ENCODE assay signal across 18 cellular contexts in genomic region chr12:64968989-64969819, GRCh38.
DNase-seq lines count a peak whose midpoint lies in the region; ATAC-seq and TF ChIP-seq lines count a peak whose summit lies in the region.
"Had no signal": no experiment of that assay in that cellular context is flagged by ENCODE, and none has a peak within 500 bp of the region (broad histone marks: within the 10 kb centered on the region; RNA-seq: fewer than 3 reads in every experiment).

No MANE protein-coding gene starts in this region.

- H3K9me3 Mint-ChIP-seq in WTC11 = peaks cover 31% of the 10 kb centered on the region
- H3K9me3 Mint-ChIP-seq in activated naive CD8-positive, alpha-beta T cell treated with anti-CD3 and anti-CD28 coated beads for 36 hours = no peaks in the 10 kb centered on the region

- POLR2A ChIA-PET in WTC11 (lab: Charles Lee) = no interaction called here

- peaks cover 6% of the 10 kb centered on the region for H3K4me1 Mint-ChIP-seq in WTC11
- no peaks in the 10 kb centered on the region for H3K4me1 Mint-ChIP-seq in activated naive CD8-positive, alpha-beta T cell treated with anti-CD3 and anti-CD28 coated beads for 36 hours
- H3K4me1 Mint-ChIP-seq: B cell; immature natural killer cell; naive thymus-derived CD4-positive, alpha-beta T cell had no signal

- H3K27ac Mint-ChIP-seq in WTC11 = no peak overlapping the region
- no peak overlapping the region for H3K27ac Mint-ChIP-seq in activated naive CD8-positive, alpha-beta T cell treated with anti-CD3 and anti-CD28 coated beads for 36 hours
- H3K27ac Mint-ChIP-seq: B cell; endodermal cell; immature natural killer cell; naive thymus-derived CD4-positive, alpha-beta T cell had no signal

- H3K4me3 Mint-ChIP-seq in WTC11 = no peak overlapping the region
- no peak overlapping the region for H3K4me3 Mint-ChIP-seq in activated naive CD8-positive, alpha-beta T cell treated with anti-CD3 and anti-CD28 coated beads for 36 hours
- H3K4me3 Mint-ChIP-seq: activated T-cell treated with anti-CD3 and anti-CD28 coated beads, Interleukin-2, amount 50 U/mL, for 4 hours; B cell; endodermal cell; immature natural killer cell; naive thymus-derived CD4-positive, alpha-beta T cell had no signal

- in situ Hi-C loops in ACHN (cut with HindIII; ENCODE audit: low pct_ligation_motif_present, low pct_unique_long_range_greater_than_20kb, low sequenced_read_pairs) = no loop called here

- TF ChIP-seq CTCF in HFF-Myc (IDR thresholded peaks at IDR 0.05; ENCODE audit: low read depth, low read length, missing control alignments) (no peak), WTC11 (IDR thresholded peaks at IDR 0.05) (no peak)

- H3K36me3 Mint-ChIP-seq in WTC11 = peaks cover 15% of the 10 kb centered on the region
- H3K36me3 Mint-ChIP-seq in activated naive CD8-positive, alpha-beta T cell treated with anti-CD3 and anti-CD28 coated beads for 36 hours = no peaks in the 10 kb centered on the region
- H3K36me3 Mint-ChIP-seq: immature natural killer cell had no signal

- CTCF ChIA-PET in WTC11 (lab: Charles Lee) = no interaction called here

- H3K4me3 ChIP-seq in HFF-Myc (replicated peaks; ENCODE audit: low read depth, low read length) = no peak overlapping the region
- H3K4me3 ChIP-seq: skin epidermis had no signal

- DNase-seq in ACHN (peak; percentile 61), HFF-Myc (ENCODE audit: extremely low read depth, low read depth) (peak; percentile 3), WTC11 (ENCODE audit: low spot score) (no peak), foreskin melanocyte (peak; percentile 87), COR-L47 (lab: John Stamatoyannopoulos, UW) (no peak), ureter (ENCODE audit: low spot score) (no peak)
- no peak for DNase-seq in activated naive CD8-positive, alpha-beta T cell treated with anti-CD3 and anti-CD28 coated beads for 36 hours
- DNase-seq: activated T-cell treated with anti-CD3 and anti-CD28 coated beads, Interleukin-2, amount 50 U/mL, for 4 hours; aorta; endodermal cell; immature natural killer cell; naive thymus-derived CD4-positive, alpha-beta T cell; NCI-H1092 treated with DMSO at 0.1 percent for 48 hours; NCI-H446; SHP77 treated with DMSO at 0.1 percent for 48 hours had no signal

- H3K27me3 Mint-ChIP-seq in WTC11 (ENCODE audit: low read depth) = no peaks in the 10 kb centered on the region; the same call in 1 of the 2 replicates
- H3K27me3 Mint-ChIP-seq in activated naive CD8-positive, alpha-beta T cell treated with anti-CD3 and anti-CD28 coated beads for 36 hours = peaks cover 39% of the 10 kb centered on the region

- ATAC-seq in WTC11 (peak; percentile 77), GM18858 (IDR thresholded peaks at IDR 0.05; ENCODE audit: unreplicated experiment) (no peak)
- ATAC-seq: activated T-cell treated with anti-CD3 and anti-CD28 coated beads, Interleukin-2, amount 50 U/mL, for 4 hours; naive thymus-derived CD4-positive, alpha-beta T cell had no signal

TF ChIP-seq in WTC11, 78 proteins besides CTCF, POLR2A, EP300 and RAD21:
- TF ChIP-seq TEAD1 (CRISPR knock-in tag; IDR thresholded peaks at IDR 0.05) (no peak), NFYB (CRISPR knock-in tag; conservative IDR thresholded peaks at IDR 0.05; ENCODE audit: low read depth) (no peak), ZNF317 (CRISPR knock-in tag; IDR thresholded peaks at IDR 0.05; ENCODE audit: borderline replicate concordance, low read depth) (no peak), ZNF138 (CRISPR knock-in tag; conservative IDR thresholded peaks at IDR 0.05) (no peak), MAX (CRISPR knock-in tag; IDR thresholded peaks at IDR 0.05) (no peak), NFATC4 (CRISPR knock-in tag; IDR thresholded peaks at IDR 0.05) (no peak), MLX (CRISPR knock-in tag; IDR thresholded peaks at IDR 0.05) (no peak), IRF1 (CRISPR knock-in tag; IDR thresholded peaks at IDR 0.05) (no peak), ZNF423 (CRISPR knock-in tag; IDR thresholded peaks at IDR 0.05) (no peak), CDX4 (CRISPR knock-in tag; IDR thresholded peaks at IDR 0.05; ENCODE audit: borderline replicate concordance) (no peak)

Comparison
In these comparisons a context has a peak if more than half of its experiments do, and no peak if none do; other contexts are left out.
1. DNase-seq: peak in ACHN (single experiment), HFF-Myc (single experiment) and foreskin melanocyte (single experiment); none in WTC11 (single experiment), COR-L47 (single experiment), activated naive CD8-positive, alpha-beta T cell treated with anti-CD3 and anti-CD28 coated beads for 36 hours (single experiment) and ureter (single experiment).